17 cellular contexts compared by ENCODE assay signal in genomic region chr2:3272761-3273160, GRCh38.
DNase-seq lines count a peak whose midpoint lies in the region; ATAC-seq, FAIRE-seq and TF ChIP-seq lines count a peak whose summit lies in the region.
"Had no signal": no experiment of that assay in that cellular context is flagged by ENCODE, and none has a peak within 500 bp of the region (broad histone marks: within the 10 kb centered on the region; RNA-seq: fewer than 3 reads in every experiment).

No MANE protein-coding gene starts in this region.

- H3K4me3 Mint-ChIP-seq in activated T-helper 17 cell treated with anti-CD3 and anti-CD28 coated beads, Interleukin-2, amount 50 U/mL, for 72 hours: no peak overlapping the region
- H3K4me3 Mint-ChIP-seq: CD8-positive, alpha-beta T cell had no signal

- CTCF ChIA-PET in endothelial cell of umbilical vein (lab: Charles Lee): interaction anchor here (1.1 kb wide), 1 partner anchor 11 kb away, joined by 3 read pairs; no protein-coding TSS in a partner anchor

- no peak overlapping the region for H3K4me3 ChIP-seq in endothelial cell of umbilical vein (replicated peaks in 1 of 3; ENCODE audit: insufficient read depth in 1 of 3, low read depth in 1 of 3, low read length in 3 of 3)
- no peak overlapping the region for H3K4me3 ChIP-seq in stomach
- H3K4me3 ChIP-seq: GM23248 had no signal

- peaks cover 5% of the 10 kb centered on the region for H3K9me3 Mint-ChIP-seq in activated T-helper 17 cell treated with anti-CD3 and anti-CD28 coated beads, Interleukin-2, amount 50 U/mL, for 72 hours

- H3K27ac ChIP-seq in endothelial cell of umbilical vein (ENCODE audit: insufficient read depth, low read depth, low read length) (no peak overlapping the region), stomach (no peak overlapping the region)
- H3K27ac ChIP-seq: GM23248 had no signal

- intact Hi-C loops in endothelial cell of umbilical vein (cut with micrococcal nuclease): no loop called here
- intact Hi-C loops in stomach (cut with DNase I; ENCODE audit: low total_unique reads): no loop called here
- intact Hi-C loops in cardiac septum (cut with DNase I): no loop called here

- no peak overlapping the region for H3K27ac Mint-ChIP-seq in activated T-helper 17 cell treated with anti-CD3 and anti-CD28 coated beads, Interleukin-2, amount 50 U/mL, for 72 hours
- H3K27ac Mint-ChIP-seq: CD8-positive, alpha-beta T cell had no signal

- DNase-seq in GM12892 (ENCODE audit: insufficient read length): no peak
- DNase-seq in endothelial cell of umbilical vein (ENCODE audit: low read depth, low spot score): no peak
- peak; percentile 0 for DNase-seq in stomach
- DNase-seq in SIG-M5 (lab: John Stamatoyannopoulos, UW): no peak
- no peak for DNase-seq in cardiac septum (ENCODE audit: low spot score)
- DNase-seq: C1 segment of cervical spinal cord; Caco-2; CD8-positive, alpha-beta T cell; DMS153; DND-41; GM23248; H7; HCEC 1CT had no signal

- H3K9me3 ChIP-seq in endothelial cell of umbilical vein (replicated peaks; ENCODE audit: control insufficient read depth, insufficient read depth, low read length): no peaks in the 10 kb centered on the region
- peaks cover 0 to 12% (median 6%) of the 10 kb centered on the region in 4 donors for H3K9me3 ChIP-seq in stomach

- ATAC-seq in activated T-helper 17 cell treated with anti-CD3 and anti-CD28 coated beads, Interleukin-2, amount 50 U/mL, for 72 hours (replicated peaks): peak; percentile 63
- ATAC-seq: CD8-positive, alpha-beta T cell had no signal

- no peak overlapping the region for H2AFZ ChIP-seq in endothelial cell of umbilical vein (ENCODE audit: low read depth, low read length)
- H2AFZ ChIP-seq: GM23248 had no signal

- no peak for TF ChIP-seq CTCF in endothelial cell of umbilical vein (IDR thresholded peaks at IDR 0.05; ENCODE audit: extremely low read depth in 1 of 2, insufficient read depth in 1 of 2, low read depth in 1 of 2, low read length in 2 of 2)
- TF ChIP-seq CTCF in stomach (IDR thresholded peaks at IDR 0.05): no peak

- H4K20me1 ChIP-seq in endothelial cell of umbilical vein (replicated peaks; ENCODE audit: control insufficient read depth, extremely low read depth, insufficient read depth, low read length): no peaks in the 10 kb centered on the region

- peaks cover 4% of the 10 kb centered on the region for H3K4me1 Mint-ChIP-seq in activated T-helper 17 cell treated with anti-CD3 and anti-CD28 coated beads, Interleukin-2, amount 50 U/mL, for 72 hours

- H3K4me2 ChIP-seq in endothelial cell of umbilical vein (ENCODE audit: insufficient read depth, low read length): no peak overlapping the region

- peak; percentile 78 for FAIRE-seq in GM12892 (lab: Jason Lieb, UNC)
- FAIRE-seq in endothelial cell of umbilical vein (lab: Jason Lieb, UNC): peak; percentile 59
- FAIRE-seq: G401.6, GM19239, H1 had no signal

- no peak for TF ChIP-seq EP300 in stomach (IDR thresholded peaks at IDR 0.05)

- H3K9me1 ChIP-seq in endothelial cell of umbilical vein (replicated peaks; ENCODE audit: control insufficient read depth, extremely low read depth, insufficient read depth, low read length): no peaks in the 10 kb centered on the region

- TF ChIP-seq POLR2A in GM12892 (IDR thresholded peaks at IDR 0.05; ENCODE audit: low read depth, low read length): no peak
- TF ChIP-seq POLR2A in endothelial cell of umbilical vein (IDR thresholded peaks at IDR 0.05; ENCODE audit: low read depth, low read length): no peak
- no peak for TF ChIP-seq POLR2A in stomach (IDR thresholded peaks at IDR 0.05)

- POLR2A ChIA-PET in endothelial cell of umbilical vein (lab: Charles Lee): no interaction called here

- WGBS in stomach, 5 donors: 97 to 98% (median 97%) methylated on average over 7 of the region's 7 CpGs

- no peaks in the 10 kb centered on the region for H3K4me1 ChIP-seq in endothelial cell of umbilical vein (ENCODE audit: control insufficient read depth, extremely low read depth, insufficient read depth, low read length)
- no peaks in the 10 kb centered on the region for H3K4me1 ChIP-seq in stomach
- H3K4me1 ChIP-seq: Caco-2 had no signal

- dilution Hi-C loops in endothelial cell of umbilical vein (cut with MboI; ENCODE audit: extremely low pct_ligation_motif_present, low sequenced_read_pairs): no loop called here

- no peaks in the 10 kb centered on the region for H3K27me3 Mint-ChIP-seq in activated T-helper 17 cell treated with anti-CD3 and anti-CD28 coated beads, Interleukin-2, amount 50 U/mL, for 72 hours

- BruUV-seq in endothelial cell of umbilical vein (replicated peaks; lab: Mats Ljungman, UMichigan): no TSS peak

- peaks cover 8% of the 10 kb centered on the region for H3K36me3 Mint-ChIP-seq in activated T-helper 17 cell treated with anti-CD3 and anti-CD28 coated beads, Interleukin-2, amount 50 U/mL, for 72 hours (ENCODE audit: low read depth)

- H3K27me3 ChIP-seq in endothelial cell of umbilical vein (ENCODE audit: control insufficient read depth in 2 of 2, insufficient read depth in 2 of 2, low read length in 2 of 2): no peaks in the 10 kb centered on the region
- H3K27me3 ChIP-seq in stomach: no peaks in the 10 kb centered on the region

- no peaks in the 10 kb centered on the region for H3K79me2 ChIP-seq in endothelial cell of umbilical vein (ENCODE audit: control insufficient read depth, insufficient read depth, low read length)

- H3K36me3 ChIP-seq in endothelial cell of umbilical vein (ENCODE audit: control insufficient read depth in 2 of 2, extremely low read depth in 1 of 2, insufficient read depth in 2 of 2, low read length in 2 of 2) (no peaks in the 10 kb centered on the region), stomach (no peaks in the 10 kb centered on the region)

- no peak overlapping the region for H3K9ac ChIP-seq in endothelial cell of umbilical vein (replicated peaks; ENCODE audit: extremely low read depth, insufficient read depth, low read length)
- H3K9ac ChIP-seq: GM23248 had no signal

TF ChIP-seq in endothelial cell of umbilical vein, 7 proteins besides CTCF, POLR2A, EP300 and RAD21:
- no peak for TF ChIP-seq MYC (IDR thresholded peaks at IDR 0.05; ENCODE audit: low read depth, low read length)
- TF ChIP-seq EZH2 (IDR thresholded peaks at IDR 0.05; ENCODE audit: borderline replicate concordance, low read depth, low read length, severe bottlenecking): no peak
- TF ChIP-seq, protein P1, sequence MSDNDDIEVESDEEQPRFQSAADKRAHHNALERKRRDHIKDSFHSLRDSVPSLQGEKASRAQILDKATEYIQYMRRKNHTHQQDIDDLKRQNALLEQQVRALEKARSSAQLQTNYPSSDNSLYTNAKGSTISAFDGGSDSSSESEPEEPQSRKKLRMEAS (IDR thresholded peaks at IDR 0.05; ENCODE audit: insufficient read depth, insufficient read length): no peak
- no peak for TF ChIP-seq GATA2 (IDR thresholded peaks at IDR 0.05; ENCODE audit: insufficient read depth, insufficient read length, low read depth, low read length)
- no peak for TF ChIP-seq FOS (IDR thresholded peaks at IDR 0.05; ENCODE audit: borderline replicate concordance, insufficient read depth, low read length)
- TF ChIP-seq JUN (IDR thresholded peaks at IDR 0.05; ENCODE audit: borderline replicate concordance, insufficient read depth, insufficient read length, low read depth): no peak
- no peak for TF ChIP-seq POLR2AphosphoS5 (IDR thresholded peaks at IDR 0.05; ENCODE audit: insufficient read depth, low read depth, low read length)
